Comparison of ENCODE assay signal across 2 cellular contexts in genomic region chr5:178232920-178233429, GRCh38.
TF ChIP-seq lines count a peak whose summit lies in the region.

No MANE protein-coding gene starts in this region.

TF ChIP-seq in SK-N-SH, 30 proteins besides CTCF, POLR2A, EP300 and RAD21 (continued from another document):
- no peak for TF ChIP-seq REST (IDR thresholded peaks at IDR 0.05; ENCODE audit: low read depth, low read length)
- TF ChIP-seq MAX (IDR thresholded peaks at IDR 0.05; ENCODE audit: low read depth), result no peak
- no peak for TF ChIP-seq EZH2phosphoT487 (IDR thresholded peaks at IDR 0.05; ENCODE audit: borderline replicate concordance, low read depth)
- no peak for TF ChIP-seq GATA2 (CRISPR knock-in tag; IDR thresholded peaks at IDR 0.05)
- no peak for TF ChIP-seq USF2 (IDR thresholded peaks at IDR 0.05; ENCODE audit: borderline replicate concordance, low read depth, low read length)
- no peak for TF ChIP-seq FOSL2 (IDR thresholded peaks at IDR 0.05; ENCODE audit: borderline replicate concordance, low read depth)
- no peak for TF ChIP-seq PBX3 (IDR thresholded peaks at IDR 0.05)
- no peak for TF ChIP-seq POLR2AphosphoS5 (IDR thresholded peaks at IDR 0.05; ENCODE audit: low read depth, low read length)
- no peak for TF ChIP-seq TAF1 (IDR thresholded peaks at IDR 0.05; ENCODE audit: borderline replicate concordance, low read depth, low read length)
- no peak for TF ChIP-seq SIN3A (IDR thresholded peaks at IDR 0.05; ENCODE audit: borderline replicate concordance, low read depth, low read length)
- no peak for TF ChIP-seq RFX5 (IDR thresholded peaks at IDR 0.05; ENCODE audit: low read length)
- TF ChIP-seq FOXM1 (IDR thresholded peaks at IDR 0.05; ENCODE audit: low read depth), result no peak
- no peak for TF ChIP-seq TCF12 (IDR thresholded peaks at IDR 0.05)
- TF ChIP-seq NFIC (IDR thresholded peaks at IDR 0.05; ENCODE audit: borderline replicate concordance), result no peak

TF ChIP-seq in SK-N-SH treated with all-trans-retinoic acid at 6 μM for 48 hours, 23 proteins besides CTCF, POLR2A, EP300 and RAD21 (continued from another document):
- TF ChIP-seq PATZ1 (CRISPR knock-in tag; IDR thresholded peaks at IDR 0.05; ENCODE audit: borderline replicate concordance), result no peak
- TF ChIP-seq BACH2 (CRISPR knock-in tag; IDR thresholded peaks at IDR 0.05; ENCODE audit: borderline replicate concordance), result no peak
- no peak for TF ChIP-seq TCF4 (CRISPR knock-in tag; IDR thresholded peaks at IDR 0.05; ENCODE audit: borderline replicate concordance)
- TF ChIP-seq ISL1 (CRISPR knock-in tag; IDR thresholded peaks at IDR 0.05), result no peak
- TF ChIP-seq GLIS3 (CRISPR knock-in tag; IDR thresholded peaks at IDR 0.05), result no peak
- no peak for TF ChIP-seq ESRRG (CRISPR knock-in tag; IDR thresholded peaks at IDR 0.05)
TF ChIP-seq in SK-N-SH treated with all-trans-retinoic acid at 6 μM for 48 hours: peak in this region for 0.
